11 cellular contexts compared by ENCODE assay signal in genomic region chr2:233339455-233339854, GRCh38. TPM values are rescaled to one million over a fixed set of nuclear protein-coding genes. Genes with fewer than 3 reads are reported as not detected.
"Had no signal": no experiment of that assay in that cellular context is flagged by ENCODE, and none has a peak within 500 bp of the region (broad histone marks: within the 10 kb centered on the region; RNA-seq: fewer than 3 reads in every experiment).

No MANE protein-coding gene starts in this region.

RNA-seq across cellular contexts. Expression of gene SAG, which starts 31.8 kb away (rescaled TPM):
- total RNA-seq: epithelial cell of proximal tubule, esophagus squamous epithelium, left ventricle myocardium inferior, osteocyte, sciatic nerve, skeletal muscle tissue, subcutaneous adipose tissue, transverse colon, urinary bladder had no signal
- polyA plus RNA-seq: naive thymus-derived CD8-positive, alpha-beta T cell; neural cell had no signal
